29 cellular contexts compared by ENCODE assay signal in the genomic region with DNA sequence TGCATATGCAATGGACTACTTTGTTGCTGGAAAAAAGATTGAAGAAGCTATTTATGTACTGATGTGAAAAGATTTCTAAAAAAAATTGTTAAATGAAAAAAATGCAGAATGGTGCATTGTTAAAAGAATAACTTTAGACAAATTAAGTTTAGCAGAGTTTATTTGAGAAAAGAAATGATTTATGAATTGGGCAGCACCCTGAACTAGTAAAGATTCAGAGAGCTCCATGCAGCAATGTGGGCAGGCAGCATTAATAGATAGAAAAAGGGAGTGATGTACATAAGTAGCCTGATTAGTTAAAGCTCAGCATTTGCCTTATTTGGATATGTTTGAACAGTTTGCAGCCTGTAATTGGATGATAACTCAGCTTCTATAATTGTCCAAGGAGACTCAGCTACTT.
"Had no signal": no experiment of that assay in that cellular context is flagged by ENCODE, and none has a peak within 500 bp of the region (broad histone marks: within the 10 kb centered on the region; RNA-seq: fewer than 3 reads in every experiment).

No MANE protein-coding gene starts in this region.

- H3K36me3 Mint-ChIP-seq: naive thymus-derived CD4-positive, alpha-beta T cell; natural killer cell; stimulated activated memory B cell treated with anti-CD40 and anti-IgM and Interleukin-4, amounts not matched to agents 10 μg/mL and 1 μg/mL and 100 μg/mL, for 72 hours had no signal

- H3K36me3 ChIP-seq: neutrophil, pancreas, right lobe of liver, sigmoid colon, thoracic aorta, thyroid gland, tibial nerve, upper lobe of left lung, vagina had no signal

- H3K4me1 Mint-ChIP-seq: naive thymus-derived CD4-positive, alpha-beta T cell; natural killer cell; stimulated activated memory B cell treated with anti-CD40 and anti-IgM and Interleukin-4, amounts not matched to agents 10 μg/mL and 1 μg/mL and 100 μg/mL, for 72 hours; stimulated activated naive CD8-positive, alpha-beta T cell treated with anti-CD3 and anti-CD28 coated beads, Interleukin-15, amount 100 ng/mL, for 72 hours had no signal

- H3K27ac Mint-ChIP-seq: naive thymus-derived CD4-positive, alpha-beta T cell; natural killer cell; progenitor cell of endocrine pancreas; stimulated activated memory B cell treated with anti-CD40 and anti-IgM and Interleukin-4, amounts not matched to agents 10 μg/mL and 1 μg/mL and 100 μg/mL, for 72 hours; stimulated activated naive CD8-positive, alpha-beta T cell treated with anti-CD3 and anti-CD28 coated beads, Interleukin-15, amount 100 ng/mL, for 72 hours had no signal

- H3K9me3 ChIP-seq: neutrophil, pancreas, psoas muscle, right lobe of liver, sigmoid colon, thoracic aorta, thyroid gland, tibial nerve, upper lobe of left lung, vagina had no signal

- H3K9me3 Mint-ChIP-seq: stimulated activated memory B cell treated with anti-CD40 and anti-IgM and Interleukin-4, amounts not matched to agents 10 μg/mL and 1 μg/mL and 100 μg/mL, for 72 hours had no signal

- H3K4me3 Mint-ChIP-seq: naive thymus-derived CD4-positive, alpha-beta T cell; natural killer cell; nephron; stimulated activated memory B cell treated with anti-CD40 and anti-IgM and Interleukin-4, amounts not matched to agents 10 μg/mL and 1 μg/mL and 100 μg/mL, for 72 hours; stimulated activated naive CD8-positive, alpha-beta T cell treated with anti-CD3 and anti-CD28 coated beads, Interleukin-15, amount 100 ng/mL, for 72 hours had no signal

- ATAC-seq: naive thymus-derived CD4-positive, alpha-beta T cell; natural killer cell; pancreas; psoas muscle; right cardiac atrium; right lobe of liver; stimulated activated memory B cell treated with anti-CD40 and anti-IgM and Interleukin-4, amounts not matched to agents 10 μg/mL and 1 μg/mL and 100 μg/mL, for 72 hours; stimulated activated naive CD8-positive, alpha-beta T cell treated with anti-CD3 and anti-CD28 coated beads, Interleukin-15, amount 100 ng/mL, for 72 hours; stimulated activated naive CD8-positive, alpha-beta T cell treated with anti-CD3 and anti-CD28 coated beads, Interleukin-15, Interleukin-2, amounts not matched to agents 100 U/mL and 50 U/mL, for 24 hours had no signal

- H3K27ac ChIP-seq: neutrophil, pancreas, psoas muscle, right lobe of liver, sigmoid colon, thoracic aorta, thyroid gland, tibial nerve, upper lobe of left lung, vagina had no signal

- H3K27me3 Mint-ChIP-seq: naive thymus-derived CD4-positive, alpha-beta T cell; progenitor cell of endocrine pancreas; stimulated activated memory B cell treated with anti-CD40 and anti-IgM and Interleukin-4, amounts not matched to agents 10 μg/mL and 1 μg/mL and 100 μg/mL, for 72 hours; stimulated activated naive CD8-positive, alpha-beta T cell treated with anti-CD3 and anti-CD28 coated beads, Interleukin-15, amount 100 ng/mL, for 72 hours had no signal

- H3K4me3 ChIP-seq: pancreas, psoas muscle, right lobe of liver, sigmoid colon, thoracic aorta, thyroid gland, tibial nerve, upper lobe of left lung, vagina had no signal

- H3K27me3 ChIP-seq: neutrophil, pancreas, right lobe of liver, sigmoid colon, thyroid gland, tibial nerve, upper lobe of left lung, vagina had no signal

- DNase-seq: naive thymus-derived CD4-positive, alpha-beta T cell; natural killer cell; nucleus accumbens; pancreas; posterior cingulate gyrus; psoas muscle; right cardiac atrium; right lobe of liver; sigmoid colon; small intestine; stimulated activated CD4-positive, alpha-beta T cell treated with anti-CD3 and anti-CD28 coated beads, Interleukin-12 subunit alpha, Interleukin-12 subunit beta, amount 100 ng/mL, for 4 hours; stimulated activated CD4-positive, alpha-beta T cell treated with anti-CD3 and anti-CD28 coated beads, Interleukin-1b, Interleukin-23, amount 100 ng/mL, for 48 hours; stimulated activated CD4-positive, alpha-beta T cell treated with anti-CD3 and anti-CD28 coated beads, Interleukin-4, amount 100 ng/mL, for 1 hour; stimulated activated CD4-positive, alpha-beta T cell treated with anti-CD3 and anti-CD28 coated beads, Interleukin-4, amount 100 ng/mL, for 4 hours; stimulated activated CD8-positive, alpha-beta memory T cell treated with anti-CD3 and anti-CD28 coated beads, Interleukin-4, amount 100 ng/mL, for 48 hours; stimulated activated naive CD4-positive, alpha-beta T cell; stimulated activated naive CD8-positive, alpha-beta T cell treated with anti-CD3 and anti-CD28 coated beads, Interleukin-15, amount 100 ng/mL, for 72 hours; stimulated activated naive CD8-positive, alpha-beta T cell treated with anti-CD3 and anti-CD28 coated beads, Interleukin-15, Interleukin-2, amounts not matched to agents 100 U/mL and 50 U/mL, for 24 hours; substantia nigra; thyroid gland; trophoblast cell; upper lobe of left lung had no signal

- H3K4me1 ChIP-seq: pancreas, psoas muscle, right lobe of liver, sigmoid colon, thyroid gland, upper lobe of left lung, vagina had no signal
